In genomic region chr9:133137451-133138231, GRCh38 we compare ENCODE assay signal across 10 cellular contexts. TPM values are rescaled to one million over a fixed set of nuclear protein-coding genes. Genes with fewer than 3 reads are reported as not detected.
DNase-seq lines count a peak whose midpoint lies in the region; ATAC-seq and TF ChIP-seq lines count a peak whose summit lies in the region.
"Had no signal": no experiment of that assay in that cellular context is flagged by ENCODE, and none has a peak within 500 bp of the region (broad histone marks: within the 10 kb centered on the region; RNA-seq: fewer than 3 reads in every experiment).

No MANE protein-coding gene starts in this region.

- intact Hi-C loops in lower lobe of right lung (cut with DNase I): no loop called here

- ATAC-seq in lower lobe of right lung: peak; percentile 47 to 57
- ATAC-seq: A549, left lobe of liver had no signal

- no peaks in the 10 kb centered on the region for H3K36me3 ChIP-seq in lower lobe of right lung

- H3K4me3 ChIP-seq in lower lobe of right lung: no peak overlapping the region
- H3K4me3 ChIP-seq: A549 had no signal

- H3K27ac ChIP-seq in lower lobe of right lung (peak overlapping the region; percentile 93), substantia nigra (ENCODE audit: low read depth, low read length, poor library complexity, severe bottlenecking) (peak overlapping the region; percentile 100)

- TF ChIP-seq CTCF in lower lobe of right lung (IDR thresholded peaks at IDR 0.05): no peak

- no peaks in the 10 kb centered on the region for H3K27me3 ChIP-seq in lower lobe of right lung (ENCODE audit: low read depth)

- no peaks in the 10 kb centered on the region for H3K9me3 ChIP-seq in lower lobe of right lung
- H3K9me3 ChIP-seq: A549 had no signal

- DNase-seq in activated CD4-positive, alpha-beta T cell treated with anti-CD3 and anti-CD28 coated beads for 4 hours: peak; percentile 34 to 41
- no peak for DNase-seq in activated CD4-positive, alpha-beta T cell treated with anti-CD3 and anti-CD28 coated beads for 1 hour
- peak; percentile 43 to 95 (median 85) for DNase-seq in amygdala (lab: John Stamatoyannopoulos, UW)
- peak; percentile 85 for DNase-seq in lower lobe of right lung
- DNase-seq in substantia nigra (lab: John Stamatoyannopoulos, UW): peak; percentile 61 to 97 (median 90)
- no peak for DNase-seq in 8988T
- DNase-seq in stimulated activated CD4-positive, alpha-beta T cell treated with anti-CD3 and anti-CD28 coated beads, Interleukin-12 subunit alpha, Interleukin-12 subunit beta, amount 100 ng/mL, for 4 hours: no peak
- no peak for DNase-seq in NCI-H2171 (lab: John Stamatoyannopoulos, UW)

- H3K4me1 ChIP-seq in lower lobe of right lung: peaks cover 90% of the 10 kb centered on the region

RNA-seq across cellular contexts. Expression of gene RALGDS, which starts 16.6 kb away (rescaled TPM):
- total RNA-seq in lower lobe of right lung: 71.1 TPM

RNA-seq across cellular contexts. Expression of gene GBGT1, which starts 26.1 kb away (rescaled TPM):
- total RNA-seq in lower lobe of right lung: 38.5 TPM

Comparison
In these comparisons a context has a peak if more than half of its experiments do, and no peak if none do; other contexts are left out.
1. DNase-seq: peak in activated CD4-positive, alpha-beta T cell treated with anti-CD3 and anti-CD28 coated beads for 4 hours (2 of 2), amygdala (56 of 56), lower lobe of right lung (single experiment) and substantia nigra (49 of 49); none in activated CD4-positive, alpha-beta T cell treated with anti-CD3 and anti-CD28 coated beads for 1 hour (single experiment), 8988T (single experiment), stimulated activated CD4-positive, alpha-beta T cell treated with anti-CD3 and anti-CD28 coated beads, Interleukin-12 subunit alpha, Interleukin-12 subunit beta, amount 100 ng/mL, for 4 hours (single experiment) and NCI-H2171 (single experiment).